In genomic region chr20:44609511-44610312, GRCh38 we compare ENCODE assay signal across 1 cellular context.
TF ChIP-seq lines count a peak whose summit lies in the region.

No MANE protein-coding gene starts in this region.

TF ChIP-seq in SK-N-SH, 30 proteins besides CTCF, POLR2A, EP300 and RAD21 (continued from another document):
- no peak for TF ChIP-seq REST (IDR thresholded peaks at IDR 0.05; ENCODE audit: low read depth, low read length)
- no peak for TF ChIP-seq GATA2 (CRISPR knock-in tag; IDR thresholded peaks at IDR 0.05)
- peak; percentile 42 for TF ChIP-seq CHD2 (IDR thresholded peaks at IDR 0.05; ENCODE audit: low read length, partially characterized antibody)
- TF ChIP-seq IRF3 (IDR thresholded peaks at IDR 0.05; ENCODE audit: low read depth, low read length) = no peak
- TF ChIP-seq TCF12 (IDR thresholded peaks at IDR 0.05) = no peak
- TF ChIP-seq RXRA (IDR thresholded peaks at IDR 0.05; ENCODE audit: borderline replicate concordance, low read depth) = peak; percentile 47; the same call in 1 of the 2 replicates
- TF ChIP-seq YY1 (IDR thresholded peaks at IDR 0.05; ENCODE audit: low read depth) = no peak
- no peak for TF ChIP-seq PBX3 (IDR thresholded peaks at IDR 0.05)
- TF ChIP-seq FOXJ3 (CRISPR knock-in tag; IDR thresholded peaks at IDR 0.05) = no peak
- no peak for TF ChIP-seq RFX5 (IDR thresholded peaks at IDR 0.05; ENCODE audit: low read length)
- no peak for TF ChIP-seq TEAD4 (IDR thresholded peaks at IDR 0.05; ENCODE audit: borderline replicate concordance, insufficient read depth)
- TF ChIP-seq FOSL2 (IDR thresholded peaks at IDR 0.05; ENCODE audit: borderline replicate concordance, low read depth) = no peak
- TF ChIP-seq TAF1 (IDR thresholded peaks at IDR 0.05; ENCODE audit: borderline replicate concordance, low read depth, low read length) = no peak
- TF ChIP-seq SIN3A (IDR thresholded peaks at IDR 0.05; ENCODE audit: borderline replicate concordance, low read depth, low read length) = no peak
- peak; percentile 87 for TF ChIP-seq ELF1 (IDR thresholded peaks at IDR 0.05)
- no peak for TF ChIP-seq EZH2phosphoT487 (IDR thresholded peaks at IDR 0.05; ENCODE audit: borderline replicate concordance, low read depth)
- no peak for TF ChIP-seq NFIC (IDR thresholded peaks at IDR 0.05; ENCODE audit: borderline replicate concordance)
- peak; percentile 49; the same call in 1 of the 2 replicates for TF ChIP-seq POLR2AphosphoS5 (IDR thresholded peaks at IDR 0.05; ENCODE audit: low read depth, low read length)
- no peak for TF ChIP-seq ZBTB33 (IDR thresholded peaks at IDR 0.05; ENCODE audit: borderline replicate concordance, low read depth)
- TF ChIP-seq JUND (IDR thresholded peaks at IDR 0.05) = no peak
- no peak for TF ChIP-seq MEF2A (IDR thresholded peaks at IDR 0.05; ENCODE audit: borderline replicate concordance, low read depth)
- TF ChIP-seq RCOR1 (IDR thresholded peaks at IDR 0.05; ENCODE audit: low read length) = peak; percentile 51; the same call in 1 of the 2 replicates
- no peak for TF ChIP-seq USF1 (IDR thresholded peaks at IDR 0.05; ENCODE audit: borderline replicate concordance, low read depth)
- TF ChIP-seq GABPA (IDR thresholded peaks at IDR 0.05; ENCODE audit: low read depth) = peak; percentile 42; the same call in 1 of the 2 replicates
